ENCODE assay signal across 1 cellular context in the genomic region with DNA sequence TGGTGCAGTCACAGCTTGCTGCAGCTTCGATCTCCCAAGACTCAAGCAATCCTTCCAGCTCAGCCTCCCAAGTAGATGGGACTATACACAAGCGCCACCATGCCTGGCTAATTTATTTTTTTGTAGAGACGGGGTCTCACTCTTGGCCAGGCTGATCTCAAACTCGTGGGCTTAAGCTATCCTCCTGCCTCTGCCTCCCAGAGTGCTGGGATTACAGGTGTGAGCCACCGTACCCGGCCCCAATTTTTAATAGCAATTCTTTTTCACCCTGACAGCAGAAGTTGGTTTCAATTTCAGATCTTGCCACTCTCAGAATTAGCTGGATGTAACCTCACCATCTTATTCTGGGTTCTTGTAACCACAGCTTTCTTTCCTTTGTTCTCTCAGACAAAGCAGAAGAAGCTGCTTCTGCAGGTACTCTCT.
TF ChIP-seq lines count a peak whose summit lies in the region.

No MANE protein-coding gene starts in this region.

TF ChIP-seq in GM12878, 131 proteins besides CTCF, POLR2A, EP300 and RAD21 (continued from another document):
- TF ChIP-seq GATAD2B (conservative IDR thresholded peaks at IDR 0.05; ENCODE audit: low read depth) = peak; percentile 64; the same call in 1 of the 2 replicates
- 0 out of 2 replicates have a peak, but pooled peaks have one; percentile 28 for TF ChIP-seq TCF12 (IDR thresholded peaks at IDR 0.05; ENCODE audit: low read depth, low read length)
- TF ChIP-seq, protein P1, sequence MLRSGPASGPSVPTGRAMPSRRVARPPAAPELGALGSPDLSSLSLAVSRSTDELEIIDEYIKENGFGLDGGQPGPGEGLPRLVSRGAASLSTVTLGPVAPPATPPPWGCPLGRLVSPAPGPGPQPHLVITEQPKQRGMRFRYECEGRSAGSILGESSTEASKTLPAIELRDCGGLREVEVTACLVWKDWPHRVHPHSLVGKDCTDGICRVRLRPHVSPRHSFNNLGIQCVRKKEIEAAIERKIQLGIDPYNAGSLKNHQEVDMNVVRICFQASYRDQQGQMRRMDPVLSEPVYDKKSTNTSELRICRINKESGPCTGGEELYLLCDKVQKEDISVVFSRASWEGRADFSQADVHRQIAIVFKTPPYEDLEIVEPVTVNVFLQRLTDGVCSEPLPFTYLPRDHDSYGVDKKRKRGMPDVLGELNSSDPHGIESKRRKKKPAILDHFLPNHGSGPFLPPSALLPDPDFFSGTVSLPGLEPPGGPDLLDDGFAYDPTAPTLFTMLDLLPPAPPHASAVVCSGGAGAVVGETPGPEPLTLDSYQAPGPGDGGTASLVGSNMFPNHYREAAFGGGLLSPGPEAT (IDR thresholded peaks at IDR 0.05; ENCODE audit: low read depth) = peak; percentile 58; the same call in 1 of the 2 replicates
- no peak for TF ChIP-seq HDGF (IDR thresholded peaks at IDR 0.05)
- TF ChIP-seq, protein P2, sequence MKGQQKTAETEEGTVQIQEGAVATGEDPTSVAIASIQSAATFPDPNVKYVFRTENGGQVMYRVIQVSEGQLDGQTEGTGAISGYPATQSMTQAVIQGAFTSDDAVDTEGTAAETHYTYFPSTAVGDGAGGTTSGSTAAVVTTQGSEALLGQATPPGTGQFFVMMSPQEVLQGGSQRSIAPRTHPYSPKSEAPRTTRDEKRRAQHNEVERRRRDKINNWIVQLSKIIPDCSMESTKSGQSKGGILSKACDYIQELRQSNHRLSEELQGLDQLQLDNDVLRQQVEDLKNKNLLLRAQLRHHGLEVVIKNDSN (IDR thresholded peaks at IDR 0.05; ENCODE audit: borderline replicate concordance, extremely low read length, insufficient read depth, low read depth, low read length) = no peak
- 0 out of 2 replicates have a peak, but pooled peaks have one; percentile 24 for TF ChIP-seq CREM (IDR thresholded peaks at IDR 0.05; ENCODE audit: low read depth)
- TF ChIP-seq WRNIP1 (IDR thresholded peaks at IDR 0.05; ENCODE audit: borderline replicate concordance, low read depth, low read length) = no peak
- TF ChIP-seq, protein P3, sequence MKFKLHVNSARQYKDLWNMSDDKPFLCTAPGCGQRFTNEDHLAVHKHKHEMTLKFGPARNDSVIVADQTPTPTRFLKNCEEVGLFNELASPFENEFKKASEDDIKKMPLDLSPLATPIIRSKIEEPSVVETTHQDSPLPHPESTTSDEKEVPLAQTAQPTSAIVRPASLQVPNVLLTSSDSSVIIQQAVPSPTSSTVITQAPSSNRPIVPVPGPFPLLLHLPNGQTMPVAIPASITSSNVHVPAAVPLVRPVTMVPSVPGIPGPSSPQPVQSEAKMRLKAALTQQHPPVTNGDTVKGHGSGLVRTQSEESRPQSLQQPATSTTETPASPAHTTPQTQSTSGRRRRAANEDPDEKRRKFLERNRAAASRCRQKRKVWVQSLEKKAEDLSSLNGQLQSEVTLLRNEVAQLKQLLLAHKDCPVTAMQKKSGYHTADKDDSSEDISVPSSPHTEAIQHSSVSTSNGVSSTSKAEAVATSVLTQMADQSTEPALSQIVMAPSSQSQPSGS (IDR thresholded peaks at IDR 0.05; ENCODE audit: low read length) = peak; percentile 63; the same call in 1 of the 2 replicates
- 0 out of 2 replicates have a peak, but pooled peaks have one; percentile 27 for TF ChIP-seq RCOR1 (conservative IDR thresholded peaks at IDR 0.05; ENCODE audit: low read depth, low read length)
- peak; percentile 70; the same call in 1 of the 2 replicates for TF ChIP-seq JUND (IDR thresholded peaks at IDR 0.05; ENCODE audit: low read depth, low read length)
- TF ChIP-seq TCF7 (IDR thresholded peaks at IDR 0.05; ENCODE audit: borderline replicate concordance) = peak; percentile 33; the same call in 1 of the 2 replicates
- TF ChIP-seq RFX5 (IDR thresholded peaks at IDR 0.05; ENCODE audit: low read depth, low read length) = no peak
- TF ChIP-seq BACH1 (IDR thresholded peaks at IDR 0.05; ENCODE audit: borderline replicate concordance) = peak; percentile 73; the same call in 1 of the 2 replicates
- TF ChIP-seq, protein P4, sequence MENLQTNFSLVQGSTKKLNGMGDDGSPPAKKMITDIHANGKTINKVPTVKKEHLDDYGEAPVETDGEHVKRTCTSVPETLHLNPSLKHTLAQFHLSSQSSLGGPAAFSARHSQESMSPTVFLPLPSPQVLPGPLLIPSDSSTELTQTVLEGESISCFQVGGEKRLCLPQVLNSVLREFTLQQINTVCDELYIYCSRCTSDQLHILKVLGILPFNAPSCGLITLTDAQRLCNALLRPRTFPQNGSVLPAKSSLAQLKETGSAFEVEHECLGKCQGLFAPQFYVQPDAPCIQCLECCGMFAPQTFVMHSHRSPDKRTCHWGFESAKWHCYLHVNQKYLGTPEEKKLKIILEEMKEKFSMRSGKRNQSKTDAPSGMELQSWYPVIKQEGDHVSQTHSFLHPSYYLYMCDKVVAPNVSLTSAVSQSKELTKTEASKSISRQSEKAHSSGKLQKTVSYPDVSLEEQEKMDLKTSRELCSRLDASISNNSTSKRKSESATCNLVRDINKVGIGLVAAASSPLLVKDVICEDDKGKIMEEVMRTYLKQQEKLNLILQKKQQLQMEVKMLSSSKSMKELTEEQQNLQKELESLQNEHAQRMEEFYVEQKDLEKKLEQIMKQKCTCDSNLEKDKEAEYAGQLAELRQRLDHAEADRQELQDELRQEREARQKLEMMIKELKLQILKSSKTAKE (IDR thresholded peaks at IDR 0.05; ENCODE audit: low read depth, poor library complexity, severe bottlenecking) = peak; percentile 63
- TF ChIP-seq, protein P5, sequence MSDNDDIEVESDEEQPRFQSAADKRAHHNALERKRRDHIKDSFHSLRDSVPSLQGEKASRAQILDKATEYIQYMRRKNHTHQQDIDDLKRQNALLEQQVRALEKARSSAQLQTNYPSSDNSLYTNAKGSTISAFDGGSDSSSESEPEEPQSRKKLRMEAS (IDR thresholded peaks at IDR 0.05; ENCODE audit: low read depth, low read length) = no peak
- peak; percentile 39; the same call in 1 of the 2 replicates for TF ChIP-seq MTA3 (IDR thresholded peaks at IDR 0.05; ENCODE audit: borderline replicate concordance, low read length)
- TF ChIP-seq SIN3A (IDR thresholded peaks at IDR 0.05; ENCODE audit: low read depth, low read length) = no peak
- peak; percentile 58; the same call in 1 of the 2 replicates for TF ChIP-seq BCL11A (IDR thresholded peaks at IDR 0.05; ENCODE audit: low read depth, low read length)
- TF ChIP-seq, protein P6, sequence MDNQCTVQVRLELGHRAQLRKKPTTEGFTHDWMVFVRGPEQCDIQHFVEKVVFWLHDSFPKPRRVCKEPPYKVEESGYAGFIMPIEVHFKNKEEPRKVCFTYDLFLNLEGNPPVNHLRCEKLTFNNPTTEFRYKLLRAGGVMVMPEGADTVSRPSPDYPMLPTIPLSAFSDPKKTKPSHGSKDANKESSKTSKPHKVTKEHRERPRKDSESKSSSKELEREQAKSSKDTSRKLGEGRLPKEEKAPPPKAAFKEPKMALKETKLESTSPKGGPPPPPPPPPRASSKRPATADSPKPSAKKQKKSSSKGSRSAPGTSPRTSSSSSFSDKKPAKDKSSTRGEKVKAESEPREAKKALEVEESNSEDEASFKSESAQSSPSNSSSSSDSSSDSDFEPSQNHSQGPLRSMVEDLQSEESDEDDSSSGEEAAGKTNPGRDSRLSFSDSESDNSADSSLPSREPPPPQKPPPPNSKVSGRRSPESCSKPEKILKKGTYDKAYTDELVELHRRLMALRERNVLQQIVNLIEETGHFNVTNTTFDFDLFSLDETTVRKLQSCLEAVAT (IDR thresholded peaks at IDR 0.05) = peak; percentile 83
- TF ChIP-seq DPF2 (IDR thresholded peaks at IDR 0.05) = peak; percentile 95
- TF ChIP-seq, protein P7, sequence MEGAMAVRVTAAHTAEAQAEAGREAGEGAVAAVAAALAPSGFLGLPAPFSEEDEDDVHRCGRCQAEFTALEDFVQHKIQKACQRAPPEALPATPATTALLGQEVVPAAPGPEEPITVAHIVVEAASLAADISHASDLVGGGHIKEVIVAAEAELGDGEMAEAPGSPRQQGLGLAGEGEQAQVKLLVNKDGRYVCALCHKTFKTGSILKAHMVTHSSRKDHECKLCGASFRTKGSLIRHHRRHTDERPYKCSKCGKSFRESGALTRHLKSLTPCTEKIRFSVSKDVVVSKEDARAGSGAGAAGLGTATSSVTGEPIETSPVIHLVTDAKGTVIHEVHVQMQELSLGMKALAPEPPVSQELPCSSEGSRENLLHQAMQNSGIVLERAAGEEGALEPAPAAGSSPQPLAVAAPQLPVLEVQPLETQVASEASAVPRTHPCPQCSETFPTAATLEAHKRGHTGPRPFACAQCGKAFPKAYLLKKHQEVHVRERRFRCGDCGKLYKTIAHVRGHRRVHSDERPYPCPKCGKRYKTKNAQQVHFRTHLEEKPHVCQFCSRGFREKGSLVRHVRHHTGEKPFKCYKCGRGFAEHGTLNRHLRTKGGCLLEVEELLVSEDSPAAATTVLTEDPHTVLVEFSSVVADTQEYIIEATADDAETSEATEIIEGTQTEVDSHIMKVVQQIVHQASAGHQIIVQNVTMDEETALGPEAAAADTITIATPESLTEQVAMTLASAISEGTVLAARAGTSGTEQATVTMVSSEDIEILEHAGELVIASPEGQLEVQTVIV (IDR thresholded peaks at IDR 0.05; ENCODE audit: borderline replicate concordance, partially characterized antibody) = no peak
- TF ChIP-seq ZZZ3 (IDR thresholded peaks at IDR 0.05; ENCODE audit: control insufficient read depth, insufficient read length, low read depth) = no peak
- TF ChIP-seq, protein P8, sequence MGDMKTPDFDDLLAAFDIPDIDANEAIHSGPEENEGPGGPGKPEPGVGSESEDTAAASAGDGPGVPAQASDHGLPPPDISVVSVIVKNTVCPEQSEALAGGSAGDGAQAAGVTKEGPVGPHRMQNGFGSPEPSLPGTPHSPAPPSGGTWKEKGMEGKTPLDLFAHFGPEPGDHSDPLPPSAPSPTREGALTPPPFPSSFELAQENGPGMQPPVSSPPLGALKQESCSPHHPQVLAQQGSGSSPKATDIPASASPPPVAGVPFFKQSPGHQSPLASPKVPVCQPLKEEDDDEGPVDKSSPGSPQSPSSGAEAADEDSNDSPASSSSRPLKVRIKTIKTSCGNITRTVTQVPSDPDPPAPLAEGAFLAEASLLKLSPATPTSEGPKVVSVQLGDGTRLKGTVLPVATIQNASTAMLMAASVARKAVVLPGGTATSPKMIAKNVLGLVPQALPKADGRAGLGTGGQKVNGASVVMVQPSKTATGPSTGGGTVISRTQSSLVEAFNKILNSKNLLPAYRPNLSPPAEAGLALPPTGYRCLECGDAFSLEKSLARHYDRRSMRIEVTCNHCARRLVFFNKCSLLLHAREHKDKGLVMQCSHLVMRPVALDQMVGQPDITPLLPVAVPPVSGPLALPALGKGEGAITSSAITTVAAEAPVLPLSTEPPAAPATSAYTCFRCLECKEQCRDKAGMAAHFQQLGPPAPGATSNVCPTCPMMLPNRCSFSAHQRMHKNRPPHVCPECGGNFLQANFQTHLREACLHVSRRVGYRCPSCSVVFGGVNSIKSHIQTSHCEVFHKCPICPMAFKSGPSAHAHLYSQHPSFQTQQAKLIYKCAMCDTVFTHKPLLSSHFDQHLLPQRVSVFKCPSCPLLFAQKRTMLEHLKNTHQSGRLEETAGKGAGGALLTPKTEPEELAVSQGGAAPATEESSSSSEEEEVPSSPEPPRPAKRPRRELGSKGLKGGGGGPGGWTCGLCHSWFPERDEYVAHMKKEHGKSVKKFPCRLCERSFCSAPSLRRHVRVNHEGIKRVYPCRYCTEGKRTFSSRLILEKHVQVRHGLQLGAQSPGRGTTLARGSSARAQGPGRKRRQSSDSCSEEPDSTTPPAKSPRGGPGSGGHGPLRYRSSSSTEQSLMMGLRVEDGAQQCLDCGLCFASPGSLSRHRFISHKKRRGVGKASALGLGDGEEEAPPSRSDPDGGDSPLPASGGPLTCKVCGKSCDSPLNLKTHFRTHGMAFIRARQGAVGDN (IDR thresholded peaks at IDR 0.05) = no peak
- TF ChIP-seq CBFB (IDR thresholded peaks at IDR 0.05; ENCODE audit: low read depth) = peak; percentile 80
- TF ChIP-seq MEF2B (IDR thresholded peaks at IDR 0.05; ENCODE audit: partially characterized antibody, poor library complexity, severe bottlenecking) = peak; percentile 81
- no peak for TF ChIP-seq SP1 (IDR thresholded peaks at IDR 0.05; ENCODE audit: low read depth, low read length)
- TF ChIP-seq NBN (IDR thresholded peaks at IDR 0.05) = peak; percentile 87
- 0 out of 2 replicates have a peak, but pooled peaks have one; percentile 41 for TF ChIP-seq EED (IDR thresholded peaks at IDR 0.05; ENCODE audit: low read depth)
- TF ChIP-seq, protein P9, sequence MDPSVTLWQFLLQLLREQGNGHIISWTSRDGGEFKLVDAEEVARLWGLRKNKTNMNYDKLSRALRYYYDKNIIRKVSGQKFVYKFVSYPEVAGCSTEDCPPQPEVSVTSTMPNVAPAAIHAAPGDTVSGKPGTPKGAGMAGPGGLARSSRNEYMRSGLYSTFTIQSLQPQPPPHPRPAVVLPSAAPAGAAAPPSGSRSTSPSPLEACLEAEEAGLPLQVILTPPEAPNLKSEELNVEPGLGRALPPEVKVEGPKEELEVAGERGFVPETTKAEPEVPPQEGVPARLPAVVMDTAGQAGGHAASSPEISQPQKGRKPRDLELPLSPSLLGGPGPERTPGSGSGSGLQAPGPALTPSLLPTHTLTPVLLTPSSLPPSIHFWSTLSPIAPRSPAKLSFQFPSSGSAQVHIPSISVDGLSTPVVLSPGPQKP (IDR thresholded peaks at IDR 0.05; ENCODE audit: low read depth, low read length) = no peak
- peak; percentile 72; the same call in 1 of the 2 replicates for TF ChIP-seq NFIC (IDR thresholded peaks at IDR 0.05; ENCODE audit: low read depth, low read length)
- peak; percentile 28 to 67; a peak in 1 of 4 replicates for TF ChIP-seq BHLHE40 (IDR thresholded peaks at IDR 0.05; ENCODE audit: borderline replicate concordance in 1 of 2, low read depth in 2 of 2, low read length in 1 of 2)
- TF ChIP-seq SMARCA5 (IDR thresholded peaks at IDR 0.05) = peak; percentile 51; the same call in 1 of the 2 replicates
- TF ChIP-seq, protein P10, sequence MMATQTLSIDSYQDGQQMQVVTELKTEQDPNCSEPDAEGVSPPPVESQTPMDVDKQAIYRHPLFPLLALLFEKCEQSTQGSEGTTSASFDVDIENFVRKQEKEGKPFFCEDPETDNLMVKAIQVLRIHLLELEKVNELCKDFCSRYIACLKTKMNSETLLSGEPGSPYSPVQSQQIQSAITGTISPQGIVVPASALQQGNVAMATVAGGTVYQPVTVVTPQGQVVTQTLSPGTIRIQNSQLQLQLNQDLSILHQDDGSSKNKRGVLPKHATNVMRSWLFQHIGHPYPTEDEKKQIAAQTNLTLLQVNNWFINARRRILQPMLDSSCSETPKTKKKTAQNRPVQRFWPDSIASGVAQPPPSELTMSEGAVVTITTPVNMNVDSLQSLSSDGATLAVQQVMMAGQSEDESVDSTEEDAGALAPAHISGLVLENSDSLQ (IDR thresholded peaks at IDR 0.05) = peak; percentile 57
- TF ChIP-seq IKZF1 (conservative IDR thresholded peaks at IDR 0.05) = peak; percentile 84
- TF ChIP-seq MTA2 (IDR thresholded peaks at IDR 0.05; ENCODE audit: low read depth) = peak; percentile 88
- TF ChIP-seq RAD51 (IDR thresholded peaks at IDR 0.05) = no peak
- TF ChIP-seq IKZF2 (IDR thresholded peaks at IDR 0.05) = peak; percentile 84 to 87; a peak in 3 of 4 replicates
- TF ChIP-seq SMAD5 (IDR thresholded peaks at IDR 0.05; ENCODE audit: low read depth) = no peak
